1 cellular context compared by ENCODE assay signal in the genomic region with DNA sequence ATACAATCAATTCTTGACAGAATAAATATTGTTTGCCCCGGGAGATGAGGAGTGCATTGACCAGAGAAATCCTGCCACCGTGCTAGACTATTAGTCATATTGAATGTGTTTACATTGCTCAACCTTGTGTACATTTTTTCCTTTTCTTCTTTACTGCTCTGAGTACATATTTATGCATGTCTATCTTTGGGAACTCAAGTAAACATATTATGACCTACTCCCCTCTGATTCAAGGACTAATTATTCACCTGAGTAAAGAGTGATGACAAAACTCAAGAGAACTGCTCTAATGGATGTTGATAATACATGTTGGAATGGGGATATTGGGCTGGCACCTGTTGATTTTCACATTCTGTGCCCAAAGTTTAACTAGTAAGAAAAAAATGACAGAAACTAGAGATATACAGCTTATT.
TF ChIP-seq lines count a peak whose summit lies in the region.

No MANE protein-coding gene starts in this region.

TF ChIP-seq in HepG2, 621 proteins besides CTCF, POLR2A, EP300 and RAD21 (continued from another document and continues in another):
- TF ChIP-seq NFAT5 (CRISPR knock-in tag; IDR thresholded peaks at IDR 0.05) (no peak), STAT6 (CRISPR knock-in tag; IDR thresholded peaks at IDR 0.05; ENCODE audit: borderline replicate concordance) (0 out of 2 replicates have a peak, but pooled peaks have one; percentile 41), ZNF644 (CRISPR knock-in tag; IDR thresholded peaks at IDR 0.05; ENCODE audit: low read depth) (peak; percentile 62), TFE3 (CRISPR knock-in tag; IDR thresholded peaks at IDR 0.05) (peak; percentile 85; the same call in 1 of the 2 replicates), NBN (conservative IDR thresholded peaks at IDR 0.05) (no peak), SATB2 (CRISPR knock-in tag; IDR thresholded peaks at IDR 0.05) (peak; percentile 94), ZMYM4 (CRISPR knock-in tag; IDR thresholded peaks at IDR 0.05) (peak; percentile 11; the same call in 1 of the 2 replicates), NCOA2 (CRISPR knock-in tag; IDR thresholded peaks at IDR 0.05) (peak; percentile 100), RBAK (CRISPR knock-in tag; IDR thresholded peaks at IDR 0.05) (no peak), ZNF460 (CRISPR knock-in tag; IDR thresholded peaks at IDR 0.05; ENCODE audit: borderline replicate concordance) (no peak), SIX4 (CRISPR knock-in tag; IDR thresholded peaks at IDR 0.05) (peak; percentile 88), RFX3 (CRISPR knock-in tag; IDR thresholded peaks at IDR 0.05) (peak; percentile 54), ZBED4 (CRISPR knock-in tag; IDR thresholded peaks at IDR 0.05; ENCODE audit: borderline replicate concordance) (peak; percentile 62; the same call in 1 of the 2 replicates), JDP2 (CRISPR knock-in tag; IDR thresholded peaks at IDR 0.05; ENCODE audit: borderline replicate concordance) (peak; percentile 79; the same call in 1 of the 2 replicates), ZFP62 (CRISPR knock-in tag; IDR thresholded peaks at IDR 0.05) (no peak), ZNF431 (CRISPR knock-in tag; IDR thresholded peaks at IDR 0.05; ENCODE audit: borderline replicate concordance, low read depth) (peak; percentile 83; the same call in 1 of the 2 replicates), TRAFD1 (CRISPR knock-in tag; IDR thresholded peaks at IDR 0.05; ENCODE audit: borderline replicate concordance) (no peak), CREM (IDR thresholded peaks at IDR 0.05) (peak; percentile 95), CREM (CRISPR knock-in tag; IDR thresholded peaks at IDR 0.05) (no peak), RFXANK (CRISPR knock-in tag; IDR thresholded peaks at IDR 0.05) (peak; percentile 72; the same call in 1 of the 2 replicates), SYNCRIP (IDR thresholded peaks at IDR 0.05; ENCODE audit: insufficient read depth, low read depth, low read length) (no peak), EHMT2 (IDR thresholded peaks at IDR 0.05; ENCODE audit: borderline replicate concordance, low read depth, low read length) (peak; percentile 63; the same call in 1 of the 2 replicates), PITX1 (CRISPR knock-in tag; IDR thresholded peaks at IDR 0.05) (peak; percentile 93), HNF1A (IDR thresholded peaks at IDR 0.05; ENCODE audit: low read depth) (peak; percentile 99), HNF1A (CRISPR knock-in tag; IDR thresholded peaks at IDR 0.05; ENCODE audit: borderline replicate concordance) (peak; percentile 99), FOSL1 (CRISPR knock-in tag; IDR thresholded peaks at IDR 0.05; ENCODE audit: borderline replicate concordance) (peak; percentile 99), BCL6 (CRISPR knock-in tag; IDR thresholded peaks at IDR 0.05) (peak; percentile 99), MTF2 (CRISPR knock-in tag; IDR thresholded peaks at IDR 0.05; ENCODE audit: borderline replicate concordance) (no peak), NCOA1 (CRISPR knock-in tag; IDR thresholded peaks at IDR 0.05) (no peak)
- TF ChIP-seq, protein P1, sequence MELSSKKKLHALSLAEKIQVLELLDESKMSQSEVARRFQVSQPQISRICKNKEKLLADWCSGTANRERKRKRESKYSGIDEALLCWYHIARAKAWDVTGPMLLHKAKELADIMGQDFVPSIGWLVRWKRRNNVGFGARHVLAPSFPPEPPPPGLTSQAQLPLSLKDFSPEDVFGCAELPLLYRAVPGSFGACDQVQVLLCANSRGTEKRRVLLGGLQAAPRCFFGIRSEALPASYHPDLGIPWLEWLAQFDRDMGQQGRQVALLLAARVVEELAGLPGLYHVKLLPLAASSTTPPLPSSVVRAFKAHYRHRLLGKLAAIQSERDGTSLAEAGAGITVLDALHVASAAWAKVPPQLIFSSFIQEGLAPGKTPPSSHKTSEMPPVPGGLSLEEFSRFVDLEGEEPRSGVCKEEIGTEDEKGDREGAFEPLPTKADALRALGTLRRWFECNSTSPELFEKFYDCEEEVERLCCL (CRISPR knock-in tag; IDR thresholded peaks at IDR 0.05; ENCODE audit: borderline replicate concordance), result no peak
- TF ChIP-seq, protein P2, sequence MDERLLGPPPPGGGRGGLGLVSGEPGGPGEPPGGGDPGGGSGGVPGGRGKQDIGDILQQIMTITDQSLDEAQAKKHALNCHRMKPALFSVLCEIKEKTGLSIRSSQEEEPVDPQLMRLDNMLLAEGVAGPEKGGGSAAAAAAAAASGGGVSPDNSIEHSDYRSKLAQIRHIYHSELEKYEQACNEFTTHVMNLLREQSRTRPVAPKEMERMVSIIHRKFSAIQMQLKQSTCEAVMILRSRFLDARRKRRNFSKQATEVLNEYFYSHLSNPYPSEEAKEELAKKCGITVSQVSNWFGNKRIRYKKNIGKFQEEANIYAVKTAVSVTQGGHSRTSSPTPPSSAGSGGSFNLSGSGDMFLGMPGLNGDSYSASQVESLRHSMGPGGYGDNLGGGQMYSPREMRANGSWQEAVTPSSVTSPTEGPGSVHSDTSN (CRISPR knock-in tag; IDR thresholded peaks at IDR 0.05), result peak; percentile 71; the same call in 1 of the 2 replicates
